ENCODE assay signal across 1 cellular context in the genomic region with DNA sequence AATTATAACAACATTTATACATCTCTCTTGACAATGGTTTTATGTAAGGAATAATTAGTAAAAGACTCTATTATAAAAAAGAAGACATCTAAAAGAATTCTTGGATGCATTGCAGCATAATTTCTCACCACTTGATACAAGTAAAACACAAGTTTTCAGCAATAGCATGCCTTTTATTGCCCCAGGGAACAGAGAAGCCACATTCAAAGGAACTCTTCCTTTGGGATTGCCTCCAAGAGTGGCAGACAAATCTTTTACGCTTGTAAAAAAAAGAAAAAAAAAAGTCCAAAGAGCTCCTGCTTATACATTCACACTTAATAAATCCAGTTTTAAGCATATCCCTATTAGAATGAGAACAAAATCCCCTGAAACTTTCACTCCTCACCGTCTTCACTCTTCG.
TF ChIP-seq lines count a peak whose summit lies in the region.

No MANE protein-coding gene starts in this region.

TF ChIP-seq in GM23338, 12 proteins besides CTCF, POLR2A, EP300 and RAD21 (continued from another document):
- TF ChIP-seq, protein P1, sequence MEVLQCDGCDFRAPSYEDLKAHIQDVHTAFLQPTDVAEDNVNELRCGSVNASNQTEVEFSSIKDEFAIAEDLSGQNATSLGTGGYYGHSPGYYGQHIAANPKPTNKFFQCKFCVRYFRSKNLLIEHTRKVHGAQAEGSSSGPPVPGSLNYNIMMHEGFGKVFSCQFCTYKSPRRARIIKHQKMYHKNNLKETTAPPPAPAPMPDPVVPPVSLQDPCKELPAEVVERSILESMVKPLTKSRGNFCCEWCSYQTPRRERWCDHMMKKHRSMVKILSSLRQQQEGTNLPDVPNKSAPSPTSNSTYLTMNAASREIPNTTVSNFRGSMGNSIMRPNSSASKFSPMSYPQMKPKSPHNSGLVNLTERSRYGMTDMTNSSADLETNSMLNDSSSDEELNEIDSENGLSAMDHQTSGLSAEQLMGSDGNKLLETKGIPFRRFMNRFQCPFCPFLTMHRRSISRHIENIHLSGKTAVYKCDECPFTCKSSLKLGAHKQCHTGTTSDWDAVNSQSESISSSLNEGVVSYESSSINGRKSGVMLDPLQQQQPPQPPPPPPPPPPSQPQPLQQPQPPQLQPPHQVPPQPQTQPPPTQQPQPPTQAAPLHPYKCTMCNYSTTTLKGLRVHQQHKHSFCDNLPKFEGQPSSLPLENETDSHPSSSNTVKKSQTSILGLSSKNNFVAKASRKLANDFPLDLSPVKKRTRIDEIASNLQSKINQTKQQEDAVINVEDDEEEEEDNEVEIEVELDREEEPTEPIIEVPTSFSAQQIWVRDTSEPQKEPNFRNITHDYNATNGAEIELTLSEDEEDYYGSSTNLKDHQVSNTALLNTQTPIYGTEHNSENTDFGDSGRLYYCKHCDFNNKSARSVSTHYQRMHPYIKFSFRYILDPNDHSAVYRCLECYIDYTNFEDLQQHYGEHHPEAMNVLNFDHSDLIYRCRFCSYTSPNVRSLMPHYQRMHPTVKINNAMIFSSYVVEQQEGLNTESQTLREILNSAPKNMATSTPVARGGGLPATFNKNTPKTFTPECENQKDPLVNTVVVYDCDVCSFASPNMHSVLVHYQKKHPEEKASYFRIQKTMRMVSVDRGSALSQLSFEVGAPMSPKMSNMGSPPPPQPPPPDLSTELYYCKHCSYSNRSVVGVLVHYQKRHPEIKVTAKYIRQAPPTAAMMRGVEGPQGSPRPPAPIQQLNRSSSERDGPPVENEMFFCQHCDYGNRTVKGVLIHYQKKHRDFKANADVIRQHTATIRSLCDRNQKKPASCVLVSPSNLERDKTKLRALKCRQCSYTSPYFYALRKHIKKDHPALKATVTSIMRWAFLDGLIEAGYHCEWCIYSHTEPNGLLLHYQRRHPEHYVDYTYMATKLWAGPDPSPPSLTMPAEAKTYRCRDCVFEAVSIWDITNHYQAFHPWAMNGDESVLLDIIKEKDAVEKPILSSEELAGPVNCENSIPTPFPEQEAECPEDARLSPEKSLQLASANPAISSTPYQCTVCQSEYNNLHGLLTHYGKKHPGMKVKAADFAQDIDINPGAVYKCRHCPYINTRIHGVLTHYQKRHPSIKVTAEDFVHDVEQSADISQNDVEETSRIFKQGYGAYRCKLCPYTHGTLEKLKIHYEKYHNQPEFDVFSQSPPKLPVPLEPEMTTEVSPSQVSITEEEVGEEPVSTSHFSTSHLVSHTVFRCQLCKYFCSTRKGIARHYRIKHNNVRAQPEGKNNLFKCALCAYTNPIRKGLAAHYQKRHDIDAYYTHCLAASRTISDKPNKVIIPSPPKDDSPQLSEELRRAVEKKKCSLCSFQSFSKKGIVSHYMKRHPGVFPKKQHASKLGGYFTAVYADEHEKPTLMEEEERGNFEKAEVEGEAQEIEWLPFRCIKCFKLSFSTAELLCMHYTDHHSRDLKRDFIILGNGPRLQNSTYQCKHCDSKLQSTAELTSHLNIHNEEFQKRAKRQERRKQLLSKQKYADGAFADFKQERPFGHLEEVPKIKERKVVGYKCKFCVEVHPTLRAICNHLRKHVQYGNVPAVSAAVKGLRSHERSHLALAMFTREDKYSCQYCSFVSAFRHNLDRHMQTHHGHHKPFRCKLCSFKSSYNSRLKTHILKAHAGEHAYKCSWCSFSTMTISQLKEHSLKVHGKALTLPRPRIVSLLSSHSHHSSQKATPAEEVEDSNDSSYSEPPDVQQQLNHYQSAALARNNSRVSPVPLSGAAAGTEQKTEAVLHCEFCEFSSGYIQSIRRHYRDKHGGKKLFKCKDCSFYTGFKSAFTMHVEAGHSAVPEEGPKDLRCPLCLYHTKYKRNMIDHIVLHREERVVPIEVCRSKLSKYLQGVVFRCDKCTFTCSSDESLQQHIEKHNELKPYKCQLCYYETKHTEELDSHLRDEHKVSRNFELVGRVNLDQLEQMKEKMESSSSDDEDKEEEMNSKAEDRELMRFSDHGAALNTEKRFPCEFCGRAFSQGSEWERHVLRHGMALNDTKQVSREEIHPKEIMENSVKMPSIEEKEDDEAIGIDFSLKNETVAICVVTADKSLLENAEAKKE (CRISPR knock-in tag; IDR thresholded peaks at IDR 0.05): no peak
- TF ChIP-seq POLR2AphosphoS5 (IDR thresholded peaks at IDR 0.05; ENCODE audit: low read depth) (no peak), ZNF331 (CRISPR knock-in tag; IDR thresholded peaks at IDR 0.05; ENCODE audit: low read depth) (no peak)
- TF ChIP-seq, protein P2, sequence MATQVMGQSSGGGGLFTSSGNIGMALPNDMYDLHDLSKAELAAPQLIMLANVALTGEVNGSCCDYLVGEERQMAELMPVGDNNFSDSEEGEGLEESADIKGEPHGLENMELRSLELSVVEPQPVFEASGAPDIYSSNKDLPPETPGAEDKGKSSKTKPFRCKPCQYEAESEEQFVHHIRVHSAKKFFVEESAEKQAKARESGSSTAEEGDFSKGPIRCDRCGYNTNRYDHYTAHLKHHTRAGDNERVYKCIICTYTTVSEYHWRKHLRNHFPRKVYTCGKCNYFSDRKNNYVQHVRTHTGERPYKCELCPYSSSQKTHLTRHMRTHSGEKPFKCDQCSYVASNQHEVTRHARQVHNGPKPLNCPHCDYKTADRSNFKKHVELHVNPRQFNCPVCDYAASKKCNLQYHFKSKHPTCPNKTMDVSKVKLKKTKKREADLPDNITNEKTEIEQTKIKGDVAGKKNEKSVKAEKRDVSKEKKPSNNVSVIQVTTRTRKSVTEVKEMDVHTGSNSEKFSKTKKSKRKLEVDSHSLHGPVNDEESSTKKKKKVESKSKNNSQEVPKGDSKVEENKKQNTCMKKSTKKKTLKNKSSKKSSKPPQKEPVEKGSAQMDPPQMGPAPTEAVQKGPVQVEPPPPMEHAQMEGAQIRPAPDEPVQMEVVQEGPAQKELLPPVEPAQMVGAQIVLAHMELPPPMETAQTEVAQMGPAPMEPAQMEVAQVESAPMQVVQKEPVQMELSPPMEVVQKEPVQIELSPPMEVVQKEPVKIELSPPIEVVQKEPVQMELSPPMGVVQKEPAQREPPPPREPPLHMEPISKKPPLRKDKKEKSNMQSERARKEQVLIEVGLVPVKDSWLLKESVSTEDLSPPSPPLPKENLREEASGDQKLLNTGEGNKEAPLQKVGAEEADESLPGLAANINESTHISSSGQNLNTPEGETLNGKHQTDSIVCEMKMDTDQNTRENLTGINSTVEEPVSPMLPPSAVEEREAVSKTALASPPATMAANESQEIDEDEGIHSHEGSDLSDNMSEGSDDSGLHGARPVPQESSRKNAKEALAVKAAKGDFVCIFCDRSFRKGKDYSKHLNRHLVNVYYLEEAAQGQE (IDR thresholded peaks at IDR 0.05; ENCODE audit: unreplicated experiment): no peak
